ENCODE assay signal across 1 cellular context in genomic region chr6:130324657-130325056, GRCh38.
TF ChIP-seq lines count a peak whose summit lies in the region.

No MANE protein-coding gene starts in this region.

TF ChIP-seq in SK-N-SH treated with all-trans-retinoic acid at 6 μM for 48 hours, 23 proteins besides CTCF, POLR2A, EP300 and RAD21 (continued from another document):
- no peak for TF ChIP-seq PATZ1 (CRISPR knock-in tag; IDR thresholded peaks at IDR 0.05; ENCODE audit: borderline replicate concordance)
- TF ChIP-seq ZNF565 (CRISPR knock-in tag; conservative IDR thresholded peaks at IDR 0.05; ENCODE audit: low read depth): no peak
- no peak for TF ChIP-seq ARNTL (CRISPR knock-in tag; IDR thresholded peaks at IDR 0.05; ENCODE audit: borderline replicate concordance, low read depth)
- TF ChIP-seq BACH2 (CRISPR knock-in tag; IDR thresholded peaks at IDR 0.05; ENCODE audit: borderline replicate concordance): no peak
- no peak for TF ChIP-seq CREB5 (CRISPR knock-in tag; IDR thresholded peaks at IDR 0.05; ENCODE audit: low read depth)
TF ChIP-seq in SK-N-SH treated with all-trans-retinoic acid at 6 μM for 48 hours: peak in this region for 0.
